ENCODE assay signal across 8 cellular contexts in genomic region chr12:98490491-98491453, GRCh38. TPM values are rescaled to one million over a fixed set of nuclear protein-coding genes. Genes with fewer than 3 reads are reported as not detected.
DNase-seq lines count a peak whose midpoint lies in the region; ATAC-seq and TF ChIP-seq lines count a peak whose summit lies in the region.

No MANE protein-coding gene starts in this region.

- no peaks in the 10 kb centered on the region for H4K20me1 ChIP-seq in fibroblast of lung (ENCODE audit: control insufficient read depth, extremely low read depth, insufficient read depth, low read length)

- no peaks in the 10 kb centered on the region for H3K27me3 Mint-ChIP-seq in activated T-cell treated with anti-CD3 and anti-CD28 coated beads, Interleukin-2, amount 50 U/mL, for 72 hours (ENCODE audit: low read depth)
- H3K27me3 Mint-ChIP-seq in natural killer cell (ENCODE audit: low read depth in 2 of 2), result peaks cover 2 to 4% of the 10 kb centered on the region in 2 donors

- DNase-seq in DMS79 (lab: John Stamatoyannopoulos, UW) (peak; percentile 63), KBM-7 (peak; percentile 95), OCI-M2 (lab: John Stamatoyannopoulos, UW; ENCODE audit: unreplicated experiment) (peak; percentile 6), fibroblast of lung (ENCODE audit: low read depth in 2 of 2) (peak; percentile 85 to 88), natural killer cell (peak; percentile 81)
- DNase-seq in activated T-cell treated with anti-CD3 and anti-CD28 coated beads, Interleukin-2, amount 50 U/mL, for 72 hours, result peak; percentile 77 to 86
- peak; percentile 68 to 87 (median 76) for DNase-seq in stimulated activated naive CD4-positive, alpha-beta T cell (lab: John Stamatoyannopoulos, UW)

- no peaks in the 10 kb centered on the region for H3K4me1 ChIP-seq in fibroblast of lung (ENCODE audit: control insufficient read depth, extremely low read depth, insufficient read depth, low read length)

- no peaks in the 10 kb centered on the region for H3K36me3 ChIP-seq in fibroblast of lung (ENCODE audit: control insufficient read depth, insufficient read depth, low read length)

- peak; percentile 91 to 93 for TF ChIP-seq CTCF in fibroblast of lung (conservative IDR thresholded peaks at IDR 0.05 in 1 of 2, IDR thresholded peaks at IDR 0.05 in 1 of 2; ENCODE audit: low read depth in 1 of 2, low read length in 2 of 2)
- TF ChIP-seq CTCF in natural killer cell (IDR thresholded peaks at IDR 0.05), result peak; percentile 78

- H3K4me1 Mint-ChIP-seq in activated T-cell treated with anti-CD3 and anti-CD28 coated beads, Interleukin-2, amount 50 U/mL, for 72 hours (ENCODE audit: low read depth), result peaks cover 25% of the 10 kb centered on the region
- H3K4me1 Mint-ChIP-seq in natural killer cell, result peaks cover 0 to 4% of the 10 kb centered on the region in 2 donors

- H3K9me3 Mint-ChIP-seq in activated T-cell treated with anti-CD3 and anti-CD28 coated beads, Interleukin-2, amount 50 U/mL, for 72 hours, result no peaks in the 10 kb centered on the region
- H3K9me3 Mint-ChIP-seq in natural killer cell, result no peaks in the 10 kb centered on the region

- H3K36me3 Mint-ChIP-seq in activated T-cell treated with anti-CD3 and anti-CD28 coated beads, Interleukin-2, amount 50 U/mL, for 72 hours (ENCODE audit: insufficient read depth in 2 of 2), result no peaks in the 10 kb centered on the region
- H3K36me3 Mint-ChIP-seq in natural killer cell, result no peaks in the 10 kb centered on the region

- peak overlapping the region; percentile 57 to 74 for H3K4me3 Mint-ChIP-seq in activated T-cell treated with anti-CD3 and anti-CD28 coated beads, Interleukin-2, amount 50 U/mL, for 72 hours
- no peak overlapping the region for H3K4me3 Mint-ChIP-seq in natural killer cell

- no peaks in the 10 kb centered on the region for H3K9me3 ChIP-seq in fibroblast of lung (ENCODE audit: control insufficient read depth, insufficient read depth, low read depth, low read length)

- in situ Hi-C loops in KBM-7 (cut with MboI; ENCODE audit: low pct_unique_long_range_greater_than_20kb, low sequenced_read_pairs), result no loop called here

- intact Hi-C loops in natural killer cell (cut with micrococcal nuclease), result loop anchor here (1.0 to 2.0 kb wide), 4 partner anchors 13 to 164 kb away; no protein-coding TSS in a partner anchor

- ATAC-seq in GM21619 (IDR thresholded peaks at IDR 0.05; ENCODE audit: unreplicated experiment), result peak; percentile 92
- ATAC-seq in activated T-cell treated with anti-CD3 and anti-CD28 coated beads, Interleukin-2, amount 50 U/mL, for 72 hours (replicated peaks in 1 of 2), result peak; percentile 72 to 80
- peak; percentile 90 to 99 (median 98) for ATAC-seq in natural killer cell

- no peak overlapping the region for H3K9ac ChIP-seq in fibroblast of lung (ENCODE audit: insufficient read depth, low read length)

- H3K79me2 ChIP-seq in fibroblast of lung (ENCODE audit: control insufficient read depth, insufficient read depth, low read length), result no peaks in the 10 kb centered on the region

- peak overlapping the region in 1 of 4 experiments; percentile 8 for H3K4me3 ChIP-seq in fibroblast of lung (replicated peaks in 1 of 4; ENCODE audit: control extremely low read depth in 1 of 4, insufficient read depth in 1 of 4, low read depth in 3 of 4, low read length in 4 of 4)

- H2AFZ ChIP-seq in fibroblast of lung (ENCODE audit: low read length), result peak overlapping the region; percentile 89

- H3K27ac Mint-ChIP-seq in activated T-cell treated with anti-CD3 and anti-CD28 coated beads, Interleukin-2, amount 50 U/mL, for 72 hours, result peak overlapping the region; percentile 93
- H3K27ac Mint-ChIP-seq in natural killer cell, result peak overlapping the region; percentile 45 to 75

- H3K4me2 ChIP-seq in fibroblast of lung (ENCODE audit: extremely low read depth, insufficient read depth, low read length), result peak overlapping the region; percentile 60

- no peaks in the 10 kb centered on the region for H3K27me3 ChIP-seq in fibroblast of lung (ENCODE audit: control insufficient read depth, insufficient read depth, low read length)

- no peak overlapping the region for H3K27ac ChIP-seq in fibroblast of lung (ENCODE audit: insufficient read depth, low read length)

RNA-seq across cellular contexts. Expression of gene TMPO, which starts 24.6 kb away (rescaled TPM):
- total RNA-seq in activated T-cell treated with anti-CD3 and anti-CD28 coated beads, Interleukin-2, amount 50 U/mL, for 72 hours, result 100 to 1,000 TPM; 236 to 248 TPM
- total RNA-seq in fibroblast of lung, result 37.8 and 42.1 TPM in 2 replicates
- polyA plus RNA-seq in fibroblast of lung, result 37.7 and 74.0 TPM in 2 replicates
- 27.2 and 59.2 TPM in 2 replicates for polyA plus RNA-seq in fibroblast of lung (2012)
- polyA minus RNA-seq in fibroblast of lung (ENCODE audit: low replicate concordance), result 8.6 and 24.5 TPM in 2 replicates
- 10 to 100 TPM; 72.8 to 89.4 (median 85.5) TPM for total RNA-seq in natural killer cell

Comparison
In these comparisons a context has a peak if more than half of its experiments do, and no peak if none do; other contexts are left out.
1. DNase-seq: peak in every context shown above with its lines; median percentile 95 in KBM-7; 86 in fibroblast of lung; 82 in activated T-cell treated with anti-CD3 and anti-CD28 coated beads, Interleukin-2, amount 50 U/mL, for 72 hours; 81 in natural killer cell; 76 in stimulated activated naive CD4-positive, alpha-beta T cell; 63 in DMS79; 6 in OCI-M2.